7 cellular contexts compared by ENCODE assay signal in genomic region chr20:4999788-5000187, GRCh38. TPM values are rescaled to one million over a fixed set of nuclear protein-coding genes. Genes with fewer than 3 reads are reported as not detected.
A peak's percentile ranks its signal among the peaks of the same experiment; 100 is the strongest.
DNase-seq lines count a peak whose midpoint lies in the region; ATAC-seq and TF ChIP-seq lines count a peak whose summit lies in the region.

No MANE protein-coding gene starts in this region.

- H3K9me3 Mint-ChIP-seq in H9 (no peaks in the 10 kb centered on the region), endodermal cell (no peaks in the 10 kb centered on the region)

- no peak overlapping the region for H3K4me2 ChIP-seq in H9 (ENCODE audit: insufficient read depth, insufficient read length, low read length)

- no peak overlapping the region for H2BK12ac ChIP-seq in H9 (ENCODE audit: insufficient read length, low read depth, low read length)

- H2AK5ac ChIP-seq in H9 (ENCODE audit: insufficient read length, low read length): no peak overlapping the region

- TF ChIP-seq EP300 in gastroesophageal sphincter (IDR thresholded peaks at IDR 0.05): no peak

- H4K5ac ChIP-seq in H9 (ENCODE audit: insufficient read length, low read depth, low read length): no peak overlapping the region

- H4K20me1 ChIP-seq in H9 (ENCODE audit: control insufficient read depth, insufficient read depth, insufficient read length): no peaks in the 10 kb centered on the region

- no peak for DNase-seq in H9
- DNase-seq in NCI-H526 (lab: John Stamatoyannopoulos, UW): peak; percentile 45 to 69
- no peak for DNase-seq in endodermal cell
- no peak for DNase-seq in caudate nucleus (lab: John Stamatoyannopoulos, UW)

- H3K23me2 ChIP-seq in H9 (ENCODE audit: insufficient read length, low read depth, low read length, poor library complexity, severe bottlenecking): peaks cover 13% of the 10 kb centered on the region

- H3K4me3 ChIP-seq in endodermal cell (ENCODE audit: low read length) (peak overlapping the region; percentile 82), skeletal muscle tissue (ENCODE audit: low read length in 3 of 3) (peak overlapping the region; percentile 74 to 85 (median 82)), gastroesophageal sphincter (peak overlapping the region in 1 of 2 donors; percentile 92)

- peak overlapping the region; percentile 81 to 89 for H3K4me3 Mint-ChIP-seq in H9
- peak overlapping the region; percentile 79 for H3K4me3 Mint-ChIP-seq in endodermal cell

- H3K9ac ChIP-seq in H9 (ENCODE audit: extremely low read depth, insufficient read length, low read length): no peak overlapping the region
- H3K9ac ChIP-seq in endodermal cell (ENCODE audit: extremely low read depth, low read length, poor library complexity, severe bottlenecking): no peak overlapping the region
- H3K9ac ChIP-seq in skeletal muscle tissue (ENCODE audit: low read depth in 1 of 3, low read length in 3 of 3): peak overlapping the region in 2 of 3 donors; percentile 55 to 83

- H3K9me3 ChIP-seq in H9 (ENCODE audit: control insufficient read depth, low read depth, low read length) (no peaks in the 10 kb centered on the region), endodermal cell (ENCODE audit: control insufficient read depth, low read length) (no peaks in the 10 kb centered on the region), skeletal muscle tissue (ENCODE audit: control insufficient read depth in 3 of 3, low read length in 3 of 3) (no peaks in the 10 kb centered on the region), gastroesophageal sphincter (no peaks in the 10 kb centered on the region)

- H3K18ac ChIP-seq in H9 (ENCODE audit: insufficient read length, low read depth, low read length): no peak overlapping the region

- H3K4me1 Mint-ChIP-seq in H9 (peaks cover 22 to 31% of the 10 kb centered on the region in 2 experiments), endodermal cell (peaks cover 16% of the 10 kb centered on the region)

- no peak overlapping the region for H4K8ac ChIP-seq in H9 (replicated peaks; ENCODE audit: insufficient read length, low read depth, low read length)

- no peak overlapping the region for H3K4ac ChIP-seq in H9 (ENCODE audit: low read depth, low read length)

- peaks cover 5% of the 10 kb centered on the region for H3K79me1 ChIP-seq in H9 (ENCODE audit: insufficient read depth, low read depth, low read length, poor library complexity, severe bottlenecking)

- no peak for TF ChIP-seq CTCF in H9 (conservative IDR thresholded peaks at IDR 0.05)
- no peak for TF ChIP-seq CTCF in endodermal cell (conservative IDR thresholded peaks at IDR 0.05)
- no peak for TF ChIP-seq CTCF in gastroesophageal sphincter (IDR thresholded peaks at IDR 0.05)

- no peaks in the 10 kb centered on the region for H3K36me3 ChIP-seq in endodermal cell (ENCODE audit: control insufficient read depth, insufficient read depth, low read length)
- H3K36me3 ChIP-seq in skeletal muscle tissue (ENCODE audit: control insufficient read depth in 3 of 3, insufficient read depth in 3 of 3, low read length in 3 of 3): no peaks in the 10 kb centered on the region
- no peaks in the 10 kb centered on the region for H3K36me3 ChIP-seq in gastroesophageal sphincter

- no peak overlapping the region for H2BK20ac ChIP-seq in H9 (ENCODE audit: low read depth, low read length, poor library complexity, severe bottlenecking)

- H2AFZ ChIP-seq in H9 (ENCODE audit: low read length): no peak overlapping the region

- no peak overlapping the region for H3K14ac ChIP-seq in H9 (ENCODE audit: insufficient read depth, low read length)

- no peak for TF ChIP-seq POLR2A in gastroesophageal sphincter (IDR thresholded peaks at IDR 0.05)

- no peak for ATAC-seq in HG03045 (IDR thresholded peaks at IDR 0.05; ENCODE audit: unreplicated experiment)
- ATAC-seq in gastroesophageal sphincter: no peak

- H3K27me3 ChIP-seq in H9 (ENCODE audit: insufficient read depth, low read length) (no peaks in the 10 kb centered on the region), endodermal cell (ENCODE audit: control insufficient read depth, insufficient read depth, low read length, poor library complexity, severe bottlenecking) (peaks cover 5% of the 10 kb centered on the region), skeletal muscle tissue (ENCODE audit: control insufficient read depth in 3 of 3, insufficient read depth in 3 of 3, low read length in 3 of 3) (no peaks in the 10 kb centered on the region), gastroesophageal sphincter (no peaks in the 10 kb centered on the region)

- H3K23ac ChIP-seq in H9 (ENCODE audit: insufficient read length, low read depth, low read length): no peak overlapping the region

- no peaks in the 10 kb centered on the region for H3K36me3 Mint-ChIP-seq in H9 (ENCODE audit: insufficient read depth in 1 of 3, low read depth in 3 of 3)
- no peaks in the 10 kb centered on the region for H3K36me3 Mint-ChIP-seq in endodermal cell (ENCODE audit: low read depth)

- H3K27ac Mint-ChIP-seq in H9 (no peak overlapping the region), endodermal cell (no peak overlapping the region)

- H3K56ac ChIP-seq in H9 (ENCODE audit: insufficient read length, low read depth, low read length): no peak overlapping the region

- H3K27me3 Mint-ChIP-seq in H9 (ENCODE audit: low read depth) (peaks cover 20% of the 10 kb centered on the region), endodermal cell (ENCODE audit: insufficient read depth) (peaks cover 30% of the 10 kb centered on the region)

- H3K27ac ChIP-seq in H9 (ENCODE audit: insufficient read length, low read depth, low read length): no peak overlapping the region
- no peak overlapping the region for H3K27ac ChIP-seq in endodermal cell (ENCODE audit: low read depth, low read length)
- H3K27ac ChIP-seq in skeletal muscle tissue (ENCODE audit: low read depth, low read length): no peak overlapping the region
- H3K27ac ChIP-seq in caudate nucleus (ENCODE audit: low read depth, low read length): no peak overlapping the region
- H3K27ac ChIP-seq in gastroesophageal sphincter: no peak overlapping the region

- H2BK120ac ChIP-seq in H9 (ENCODE audit: low read depth, low read length, poor library complexity, severe bottlenecking): no peak overlapping the region

- no peak overlapping the region for H2BK5ac ChIP-seq in H9 (ENCODE audit: insufficient read length, low read length)

- no peak overlapping the region for H3T11ph ChIP-seq in H9 (ENCODE audit: low read length)

- no peaks in the 10 kb centered on the region for H3K79me2 ChIP-seq in H9 (ENCODE audit: insufficient read depth, low read length)

- H3K4me1 ChIP-seq in H9 (ENCODE audit: insufficient read depth, low read length) (no peaks in the 10 kb centered on the region), endodermal cell (ENCODE audit: control insufficient read depth, insufficient read depth, low read length) (no peaks in the 10 kb centered on the region), skeletal muscle tissue (ENCODE audit: control insufficient read depth in 3 of 3, insufficient read depth in 3 of 3, low read length in 3 of 3) (peaks cover 7 to 13% (median 11%) of the 10 kb centered on the region in 3 donors), gastroesophageal sphincter (peaks cover 0 to 32% (median 5%) of the 10 kb centered on the region in 3 donors)

- no peak overlapping the region for H2BK15ac ChIP-seq in H9 (ENCODE audit: low read depth, low read length)

- H4K91ac ChIP-seq in H9 (ENCODE audit: insufficient read length, low read depth, low read length): no peak overlapping the region

- no CpG with 5 or more reads among the region's 1 CpG for WGBS in H9 (ENCODE audit: extremely low coverage, insufficient read length, low lambda C conversion rate)
- 92% methylated on average over 1 of the region's 1 CpG; no CpG with 5 or more reads in 1 of the 2 experiments for WGBS in endodermal cell (ENCODE audit: insufficient coverage in 1 of 2, insufficient read length in 1 of 2), 2 experiments
- WGBS in gastroesophageal sphincter (ENCODE audit: low coverage in 1 of 2), 2 donors: 64% methylated on average over 1 of the region's 1 CpG; no CpG with 5 or more reads in 1 of the 2 donors

RNA-seq across cellular contexts. Expression of gene SLC23A2, which starts 1.5 kb away (rescaled TPM):
- 16.3 and 16.5 TPM in 2 replicates for total RNA-seq in H9 (2021)
- total RNA-seq in endodermal cell: 10 to 100 TPM; 12.3 to 13.7 TPM
- polyA plus RNA-seq in endodermal cell (2013, experiment 1 of 2): 12.2 TPM
- polyA plus RNA-seq in endodermal cell (2013, experiment 2 of 2): 10.7 TPM
- 8.4 TPM for total RNA-seq in skeletal muscle tissue
- total RNA-seq in gastroesophageal sphincter: 10 to 100 TPM; 11.5 to 19.1 (median 15.1) TPM

Comparison
In these comparisons a context has a peak if more than half of its experiments do, and no peak if none do; other contexts are left out.
1. DNase-seq: peak in NCI-H526 (2 of 2); none in H9 (single experiment), endodermal cell (single experiment) and caudate nucleus (0 of 61).
2. H3K9ac ChIP-seq: peak in skeletal muscle tissue (2 of 3); none in H9 (single experiment) and endodermal cell (single experiment).